ENCODE assay signal across 1 cellular context in genomic region chr16:31713071-31713944, GRCh38.
TF ChIP-seq lines count a peak whose summit lies in the region.

No MANE protein-coding gene starts in this region.

TF ChIP-seq in K562, 482 proteins besides CTCF, POLR2A, EP300 and RAD21 (continued from another document and continues in another):
- TF ChIP-seq TRIM25 (IDR thresholded peaks at IDR 0.05; ENCODE audit: borderline replicate concordance) = no peak
- no peak for TF ChIP-seq FUS (optimal IDR thresholded peaks at IDR 0.05; ENCODE audit: low read depth, low read length)
- peak; percentile 68; the same call in 1 of the 2 replicates for TF ChIP-seq GABPB1 (CRISPR knock-in tag; IDR thresholded peaks at IDR 0.05)
- no peak for TF ChIP-seq SMAD3 (CRISPR knock-in tag; conservative IDR thresholded peaks at IDR 0.05)
- TF ChIP-seq NFRKB (IDR thresholded peaks at IDR 0.05; ENCODE audit: low read depth) = peak; percentile 75
- TF ChIP-seq CUX1 (CRISPR knock-in tag; IDR thresholded peaks at IDR 0.05) = no peak
- no peak for TF ChIP-seq NR0B1 (IDR thresholded peaks at IDR 0.05; ENCODE audit: partially characterized antibody)
- peak; percentile 72; the same call in 1 of the 2 replicates for TF ChIP-seq NR1H2 (CRISPR knock-in tag; IDR thresholded peaks at IDR 0.05)
- peak; percentile 53; the same call in 1 of the 2 replicates for TF ChIP-seq ZNF12 (CRISPR knock-in tag; IDR thresholded peaks at IDR 0.05)
- TF ChIP-seq TCF7L2 (IDR thresholded peaks at IDR 0.05; ENCODE audit: low read depth, low read length) = no peak
- no peak for TF ChIP-seq ZNF165 (CRISPR knock-in tag; IDR thresholded peaks at IDR 0.05; ENCODE audit: borderline replicate concordance)
- TF ChIP-seq RFX7 (CRISPR knock-in tag; IDR thresholded peaks at IDR 0.05) = no peak
- TF ChIP-seq ZNF41 (CRISPR knock-in tag; conservative IDR thresholded peaks at IDR 0.05) = no peak
- TF ChIP-seq WHSC1 (IDR thresholded peaks at IDR 0.05; ENCODE audit: low read length) = no peak
- no peak for TF ChIP-seq U2AF2 (optimal IDR thresholded peaks at IDR 0.05; ENCODE audit: low read depth, low read length)
- TF ChIP-seq RBM22 (IDR thresholded peaks at IDR 0.05; ENCODE audit: low read depth, low read length, poor library complexity, severe bottlenecking) = peak; percentile 85
- TF ChIP-seq ZFPM2 (CRISPR knock-in tag; IDR thresholded peaks at IDR 0.05) = no peak
- no peak for TF ChIP-seq RHOXF2B (CRISPR knock-in tag; conservative IDR thresholded peaks at IDR 0.05)
- 0 out of 2 replicates have a peak, but pooled peaks have one; percentile 28 for TF ChIP-seq L3MBTL2 (IDR thresholded peaks at IDR 0.05)
- TF ChIP-seq ZKSCAN3 (CRISPR knock-in tag; IDR thresholded peaks at IDR 0.05) = no peak
- no peak for TF ChIP-seq ZC3H11A (IDR thresholded peaks at IDR 0.05; ENCODE audit: low read depth, low read length)
- no peak for TF ChIP-seq THAP7 (CRISPR knock-in tag; IDR thresholded peaks at IDR 0.05)
- TF ChIP-seq KAT2B (IDR thresholded peaks at IDR 0.05; ENCODE audit: low read depth, low read length) = no peak
- no peak for TF ChIP-seq NFE2L1 (tag; IDR thresholded peaks at IDR 0.05; ENCODE audit: borderline replicate concordance, low read depth)
- no peak; the same call in 1 of the 2 replicates for TF ChIP-seq TGIF2 (CRISPR knock-in tag; IDR thresholded peaks at IDR 0.05)
- no peak; the same call in 1 of the 2 replicates for TF ChIP-seq PKNOX1 (IDR thresholded peaks at IDR 0.05)
- peak; percentile 37 for TF ChIP-seq ATF7 (IDR thresholded peaks at IDR 0.05)
- no peak for TF ChIP-seq ZNF707 (CRISPR knock-in tag; conservative IDR thresholded peaks at IDR 0.05)
- TF ChIP-seq ZFX (CRISPR knock-in tag; IDR thresholded peaks at IDR 0.05) = peak; percentile 91
- TF ChIP-seq TFE3 (CRISPR knock-in tag; IDR thresholded peaks at IDR 0.05) = no peak
- peak in 1 of 2 experiments; percentile 56; a peak in 1 of 4 replicates for TF ChIP-seq ZMIZ1 (IDR thresholded peaks at IDR 0.05; ENCODE audit: low read depth in 2 of 2, low read length in 2 of 2)
- TF ChIP-seq HBP1 (CRISPR knock-in tag; IDR thresholded peaks at IDR 0.05) = no peak
- TF ChIP-seq HLTF (IDR thresholded peaks at IDR 0.05) = no peak
- TF ChIP-seq ZNF79 (CRISPR knock-in tag; IDR thresholded peaks at IDR 0.05; ENCODE audit: low read depth) = no peak
- no peak for TF ChIP-seq NEUROD1 (IDR thresholded peaks at IDR 0.05; ENCODE audit: borderline replicate concordance, low read depth, low read length, partially characterized antibody)
- TF ChIP-seq PHB (CRISPR knock-in tag; IDR thresholded peaks at IDR 0.05) = peak; percentile 87; the same call in 1 of the 2 replicates
- TF ChIP-seq GTF2E2 (tag; IDR thresholded peaks at IDR 0.05) = peak; percentile 83
- TF ChIP-seq ZNF639 (CRISPR knock-in tag; conservative IDR thresholded peaks at IDR 0.05 in 1 of 2, IDR thresholded peaks at IDR 0.05 in 1 of 2) = no peak; a peak in 1 of 4 replicates
- no peak for TF ChIP-seq MCM2 (IDR thresholded peaks at IDR 0.05; ENCODE audit: low read depth)
- no peak for TF ChIP-seq TRIM24 (IDR thresholded peaks at IDR 0.05)
- no peak for TF ChIP-seq ATF6 (CRISPR knock-in tag; IDR thresholded peaks at IDR 0.05)
- TF ChIP-seq SIN3A (IDR thresholded peaks at IDR 0.05; ENCODE audit: borderline replicate concordance in 2 of 2, control insufficient read depth in 1 of 2, low read depth in 2 of 2, low read length in 2 of 2) = peak in 1 of 2 experiments; percentile 77; a peak in 1 of 4 replicates
- peak; percentile 90 for TF ChIP-seq POLR2H (tag; IDR thresholded peaks at IDR 0.05; ENCODE audit: low read depth)
- no peak for TF ChIP-seq BRD9 (IDR thresholded peaks at IDR 0.05; ENCODE audit: low read depth, partially characterized antibody)
